1 cellular context compared by ENCODE assay signal in genomic region chrX:51494409-51494808, GRCh38.
TF ChIP-seq lines count a peak whose summit lies in the region.

No MANE protein-coding gene starts in this region.

TF ChIP-seq in HEK293, 187 proteins besides CTCF, POLR2A, EP300 and RAD21 (continued from another document):
- no peak for TF ChIP-seq TSHZ1 (tag by site-specific recombination; IDR thresholded peaks at IDR 0.05; ENCODE audit: borderline replicate concordance)
- no peak for TF ChIP-seq OVOL3 (tag by site-specific recombination; IDR thresholded peaks at IDR 0.05)
- TF ChIP-seq ZNF416 (tag by site-specific recombination; IDR thresholded peaks at IDR 0.05), result no peak
